In genomic region chr5:180809403-180810209, GRCh38 we compare ENCODE assay signal across 1 cellular context.
TF ChIP-seq lines count a peak whose summit lies in the region.

No MANE protein-coding gene starts in this region.

TF ChIP-seq in K562, 482 proteins besides CTCF, POLR2A, EP300 and RAD21 (continued from another document):
- TF ChIP-seq TCF7 (IDR thresholded peaks at IDR 0.05; ENCODE audit: borderline replicate concordance) (no peak), KDM5B (IDR thresholded peaks at IDR 0.05; ENCODE audit: insufficient replicate concordance, low read depth, low read length) (peak; percentile 31), SLC30A9 (CRISPR knock-in tag; IDR thresholded peaks at IDR 0.05) (no peak), ELF4 (CRISPR knock-in tag; IDR thresholded peaks at IDR 0.05) (peak; percentile 73; the same call in 1 of the 2 replicates), ZNF766 (CRISPR knock-in tag; conservative IDR thresholded peaks at IDR 0.05) (0 out of 2 replicates have a peak, but pooled peaks have one; percentile 46), SFPQ (IDR thresholded peaks at IDR 0.05; ENCODE audit: low read depth, low read length) (no peak), DDX20 (tag; IDR thresholded peaks at IDR 0.05; ENCODE audit: low read depth) (no peak), PRMT5 (CRISPR knock-in tag; IDR thresholded peaks at IDR 0.05) (no peak), NFATC3 (IDR thresholded peaks at IDR 0.05) (no peak), SIN3A (IDR thresholded peaks at IDR 0.05; ENCODE audit: borderline replicate concordance in 2 of 2, control insufficient read depth in 1 of 2, low read depth in 2 of 2, low read length in 2 of 2) (peak; percentile 77 to 89; a peak in 3 of 4 replicates), CBX1 (IDR thresholded peaks at IDR 0.05; ENCODE audit: low read depth) (no peak), ZNF143 (CRISPR knock-in tag; IDR thresholded peaks at IDR 0.05) (no peak), BHLHE40 (IDR thresholded peaks at IDR 0.05; ENCODE audit: low read length) (peak; percentile 44; the same call in 1 of the 2 replicates)
